In the genomic region with DNA sequence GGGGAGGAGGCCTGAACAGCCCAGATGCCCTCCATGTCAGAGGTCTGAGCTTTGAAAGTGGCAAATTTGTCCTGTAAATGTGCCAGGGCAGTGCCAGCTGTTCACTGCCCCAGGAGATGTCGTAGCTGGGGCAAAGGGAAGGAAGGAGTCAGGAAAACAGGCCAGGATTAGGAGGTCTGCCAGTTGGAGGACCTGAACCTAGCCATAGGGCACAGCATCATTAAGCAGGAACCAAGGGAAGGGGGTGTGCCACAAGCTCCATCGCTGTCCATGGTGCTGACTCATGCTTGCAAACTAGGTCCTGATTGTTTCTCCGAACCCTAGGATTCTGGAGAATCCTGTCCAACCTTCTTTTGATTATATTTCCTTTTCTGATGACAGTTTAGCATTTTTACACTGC, we compare ENCODE assay signal across 8 cellular contexts.
DNase-seq lines count a peak whose midpoint lies in the region; ATAC-seq and TF ChIP-seq lines count a peak whose summit lies in the region.

No MANE protein-coding gene starts in this region.

- ATAC-seq in heart left ventricle (no peak), HG02870 (IDR thresholded peaks at IDR 0.05; ENCODE audit: unreplicated experiment) (no peak)

- H3K9ac ChIP-seq in SK-N-MC (ENCODE audit: insufficient read length), result no peak overlapping the region

- TF ChIP-seq POLR2A in heart left ventricle (IDR thresholded peaks at IDR 0.05) (no peak), testis (IDR thresholded peaks at IDR 0.05) (no peak)

- no peaks in the 10 kb centered on the region for H3K4me1 ChIP-seq in heart left ventricle
- H3K4me1 ChIP-seq in testis, result no peaks in the 10 kb centered on the region

- no peaks in the 10 kb centered on the region for H3K36me3 ChIP-seq in heart left ventricle
- H3K36me3 ChIP-seq in SK-N-MC (ENCODE audit: insufficient read depth, low read length), result no peaks in the 10 kb centered on the region
- H3K36me3 ChIP-seq in testis (ENCODE audit: low read depth, missing control alignments), result no peaks in the 10 kb centered on the region

- no peaks in the 10 kb centered on the region for H3K9me3 ChIP-seq in heart left ventricle
- H3K9me3 ChIP-seq in SK-N-MC (ENCODE audit: low read depth, low read length), result no peaks in the 10 kb centered on the region
- H3K9me3 ChIP-seq in testis, result no peaks in the 10 kb centered on the region

- TF ChIP-seq CTCF in heart left ventricle (IDR thresholded peaks at IDR 0.05) (no peak), fibroblast of the aortic adventitia (IDR thresholded peaks at IDR 0.05; ENCODE audit: insufficient read depth, low read length) (no peak), testis (IDR thresholded peaks at IDR 0.05) (no peak)

- intact Hi-C loops in heart left ventricle (cut with DNase I), result no loop called here
- intact Hi-C loops in cardiac septum (cut with DNase I), result no loop called here
- intact Hi-C loops in testis (cut with DNase I; ENCODE audit: low total_unique reads), result no loop called here

- DNase-seq in heart left ventricle, result peak in 3 of 5 donors; percentile 21 to 41 (median 25)
- DNase-seq in cardiac septum (ENCODE audit: low spot score), result no peak
- peak; percentile 34 for DNase-seq in SK-N-MC (ENCODE audit: low read depth, low spot score)
- DNase-seq in fibroblast of the aortic adventitia (ENCODE audit: low read depth), result peak; percentile 55
- peak; percentile 73 for DNase-seq in testis
- no peak for DNase-seq in NCI-H1694 (lab: John Stamatoyannopoulos, UW)
- no peak for DNase-seq in NCI-H187 treated with DMSO at 0.1 percent for 48 hours (lab: John Stamatoyannopoulos, UW)

- H3K4me3 ChIP-seq in heart left ventricle, result no peak overlapping the region
- no peak overlapping the region for H3K4me3 ChIP-seq in SK-N-MC
- no peak overlapping the region for H3K4me3 ChIP-seq in fibroblast of the aortic adventitia (ENCODE audit: low read depth, low read length)
- H3K4me3 ChIP-seq in testis, result no peak overlapping the region

- H3K27me3 ChIP-seq in heart left ventricle (peaks cover 0 to 12% (median 0%) of the 10 kb centered on the region in 9 donors), testis (no peaks in the 10 kb centered on the region)

- H3K27ac ChIP-seq in heart left ventricle, result no peak overlapping the region
- H3K27ac ChIP-seq in SK-N-MC, result no peak overlapping the region
- H3K27ac ChIP-seq in testis, result no peak overlapping the region

- WGBS in heart left ventricle, 4 donors, result 11 to 18% (median 16%) methylated on average over 3 of the region's 3 CpGs
- WGBS in testis, 2 donors, result 17 to 22% methylated on average over 3 of the region's 3 CpGs

Comparison
In these comparisons a context has a peak if more than half of its experiments do, and no peak if none do; other contexts are left out.
1. DNase-seq: peak in heart left ventricle (3 of 5), SK-N-MC (single experiment), fibroblast of the aortic adventitia (single experiment) and testis (single experiment); none in cardiac septum (single experiment), NCI-H1694 (single experiment) and NCI-H187 treated with DMSO at 0.1 percent for 48 hours (single experiment).